ENCODE assay signal across 19 cellular contexts in genomic region chr13:92657565-92657964, GRCh38.
"Had no signal": no experiment of that assay in that cellular context is flagged by ENCODE, and none has a peak within 500 bp of the region (broad histone marks: within the 10 kb centered on the region; RNA-seq: fewer than 3 reads in every experiment).

No MANE protein-coding gene starts in this region.

- H3K4me3 Mint-ChIP-seq: activated B cell treated with CpG ODN at 0.5 μM for 24 hours; activated CD4-positive, alpha-beta T cell treated with anti-CD3 and anti-CD28 coated beads, Interleukin-2, amount 10 ng/mL, durations not matched to agents 24 days and 14 days; naive thymus-derived CD4-positive, alpha-beta T cell; stimulated activated effector memory CD8-positive, alpha-beta T cell treated with anti-CD3 and anti-CD28 coated beads, Interleukin-12 subunit alpha, Interleukin-12 subunit beta, amount 100 ng/mL, for 72 hours; T-helper 17 cell had no signal

- H3K27me3 Mint-ChIP-seq: activated B cell treated with CpG ODN at 0.5 μM for 24 hours; activated CD4-positive, alpha-beta T cell treated with anti-CD3 and anti-CD28 coated beads, Interleukin-2, amount 10 ng/mL, durations not matched to agents 24 days and 14 days; naive thymus-derived CD4-positive, alpha-beta T cell; T-helper 17 cell had no signal

- DNase-seq: activated B cell treated with CpG ODN at 0.5 μM for 24 hours; activated CD4-positive, alpha-beta T cell treated with anti-CD3 and anti-CD28 coated beads, Interleukin-2, amount 10 ng/mL, durations not matched to agents 24 days and 14 days; activated CD8-positive, alpha-beta memory T cell treated with anti-CD3 and anti-CD28 coated beads for 24 hours; activated naive CD4-positive, alpha-beta T cell treated with Interleukin-2 at 50 U/mL for 16 hours; brain microvascular endothelial cell; dorsolateral prefrontal cortex; head of caudate nucleus; kidney; lower lobe of right lung; naive thymus-derived CD4-positive, alpha-beta T cell; posterior cingulate gyrus; right cardiac atrium; T-helper 17 cell had no signal

- H3K4me1 ChIP-seq: esophagus muscularis mucosa, foreskin keratinocyte, lower lobe of right lung, tibial nerve had no signal

- H3K4me3 ChIP-seq: dorsolateral prefrontal cortex, esophagus muscularis mucosa, lower lobe of right lung, smooth muscle cell, tibial nerve had no signal

- H3K27ac ChIP-seq: brain microvascular endothelial cell, dorsolateral prefrontal cortex, esophagus muscularis mucosa, foreskin keratinocyte, lower lobe of right lung, neutrophil, tibial nerve had no signal

- H3K27ac Mint-ChIP-seq: activated B cell treated with CpG ODN at 0.5 μM for 24 hours; activated CD4-positive, alpha-beta T cell treated with anti-CD3 and anti-CD28 coated beads, Interleukin-2, amount 10 ng/mL, durations not matched to agents 24 days and 14 days; naive thymus-derived CD4-positive, alpha-beta T cell; stimulated activated effector memory CD8-positive, alpha-beta T cell treated with anti-CD3 and anti-CD28 coated beads, Interleukin-12 subunit alpha, Interleukin-12 subunit beta, amount 100 ng/mL, for 72 hours; T-helper 17 cell had no signal

- H3K36me3 Mint-ChIP-seq: naive thymus-derived CD4-positive, alpha-beta T cell; stimulated activated effector memory CD8-positive, alpha-beta T cell treated with anti-CD3 and anti-CD28 coated beads, Interleukin-12 subunit alpha, Interleukin-12 subunit beta, amount 100 ng/mL, for 72 hours had no signal

- H3K27me3 ChIP-seq: brain microvascular endothelial cell, dorsolateral prefrontal cortex, esophagus muscularis mucosa, foreskin keratinocyte, neutrophil, tibial nerve had no signal

- H3K4me1 Mint-ChIP-seq: activated B cell treated with CpG ODN at 0.5 μM for 24 hours; activated CD4-positive, alpha-beta T cell treated with anti-CD3 and anti-CD28 coated beads, Interleukin-2, amount 10 ng/mL, durations not matched to agents 24 days and 14 days; naive thymus-derived CD4-positive, alpha-beta T cell; stimulated activated effector memory CD8-positive, alpha-beta T cell treated with anti-CD3 and anti-CD28 coated beads, Interleukin-12 subunit alpha, Interleukin-12 subunit beta, amount 100 ng/mL, for 72 hours; T-helper 17 cell had no signal

- H3K36me3 ChIP-seq: brain microvascular endothelial cell, esophagus muscularis mucosa, lower lobe of right lung, neutrophil, tibial nerve had no signal

- H3K9me3 ChIP-seq: esophagus muscularis mucosa, lower lobe of right lung, neutrophil, tibial nerve had no signal
